In genomic region chr17:66255112-66255511, GRCh38 we compare ENCODE assay signal across 8 cellular contexts. TPM values are rescaled to one million over a fixed set of nuclear protein-coding genes. Genes with fewer than 3 reads are reported as not detected.
DNase-seq lines count a peak whose midpoint lies in the region; ATAC-seq, FAIRE-seq and TF ChIP-seq lines count a peak whose summit lies in the region.

No MANE protein-coding gene starts in this region.

- no peaks in the 10 kb centered on the region for H3K36me3 ChIP-seq in GM12878 (ENCODE audit: control insufficient read depth in 2 of 2, insufficient read depth in 2 of 2, low read length in 1 of 2)
- H3K36me3 ChIP-seq in iPS DF 6.9 (ENCODE audit: control insufficient read depth, insufficient read depth, low read length) = no peaks in the 10 kb centered on the region

- H2AFZ ChIP-seq in GM12878 (ENCODE audit: control insufficient read depth, low read depth, low read length) = peak overlapping the region; percentile 12; the same call in 1 of the 2 replicates

- POLR2A ChIA-PET in GM12878 (lab: Charles Lee) = no interaction called here

- H3K27ac Mint-ChIP-seq in stimulated activated effector memory CD8-positive, alpha-beta T cell treated with anti-CD3 and anti-CD28 coated beads, Interleukin-12 subunit alpha, Interleukin-12 subunit beta, amount 100 ng/mL, for 72 hours = peak overlapping the region; percentile 48

- no peaks in the 10 kb centered on the region for H3K9me3 ChIP-seq in GM12878 (replicated peaks; ENCODE audit: control insufficient read depth, insufficient read depth, low read length)
- H3K9me3 ChIP-seq in iPS DF 6.9 (ENCODE audit: control insufficient read depth, insufficient read depth, low read length) = no peaks in the 10 kb centered on the region

- RAD21 ChIA-PET in GM12878 (lab: Charles Lee; ENCODE audit: unreplicated experiment) = interaction anchor here (0.7 to 2.6 kb wide), 10 partner anchors 10 to 645 kb away, joined by 3 to 29 read pairs (median 4); no protein-coding TSS in a partner anchor

- 9% methylated on average over 4 of the region's 4 CpGs for WGBS in GM12878 (ENCODE audit: insufficient coverage, insufficient replicate concordance, low lambda C conversion rate, missing lambda C conversion rate)
- 100% methylated on average over 1 of the region's 4 CpGs for WGBS in iPS DF 6.9 (ENCODE audit: insufficient coverage, insufficient read length)

- in situ Hi-C loops in GM12878 (cut with MboI) = loop anchor here (5.0 to 10.0 kb wide), 3 partner anchors 312 to 650 kb away; no protein-coding TSS in a partner anchor

- peak overlapping the region; percentile 22 for H3K4me3 Mint-ChIP-seq in stimulated activated effector memory CD8-positive, alpha-beta T cell treated with anti-CD3 and anti-CD28 coated beads, Interleukin-12 subunit alpha, Interleukin-12 subunit beta, amount 100 ng/mL, for 72 hours

- H3K4me1 Mint-ChIP-seq in stimulated activated effector memory CD8-positive, alpha-beta T cell treated with anti-CD3 and anti-CD28 coated beads, Interleukin-12 subunit alpha, Interleukin-12 subunit beta, amount 100 ng/mL, for 72 hours = peaks cover 6% of the 10 kb centered on the region

- peak; percentile 96 for ATAC-seq in GM12878
- peak; percentile 91 for ATAC-seq in stimulated activated effector memory CD8-positive, alpha-beta T cell treated with anti-CD3 and anti-CD28 coated beads, Interleukin-12 subunit alpha, Interleukin-12 subunit beta, amount 100 ng/mL, for 72 hours
- no peak for ATAC-seq in HG03460 (IDR thresholded peaks at IDR 0.05; ENCODE audit: unreplicated experiment)

- no peaks in the 10 kb centered on the region for H3K79me2 ChIP-seq in GM12878 (ENCODE audit: control insufficient read depth, insufficient read depth, low read length)

- TF ChIP-seq POLR2A in GM12878 (IDR thresholded peaks at IDR 0.05; ENCODE audit: low read depth, low read length) = no peak

- FAIRE-seq in GM12878 (lab: Jason Lieb, UNC) = peak; percentile 81

- no peaks in the 10 kb centered on the region for H3K9me3 Mint-ChIP-seq in stimulated activated effector memory CD8-positive, alpha-beta T cell treated with anti-CD3 and anti-CD28 coated beads, Interleukin-12 subunit alpha, Interleukin-12 subunit beta, amount 100 ng/mL, for 72 hours

- no peaks in the 10 kb centered on the region for H3K27me3 ChIP-seq in GM12878 (replicated peaks in 1 of 2; ENCODE audit: control insufficient read depth in 2 of 2, insufficient read depth in 2 of 2, low read length in 1 of 2)
- H3K27me3 ChIP-seq in iPS DF 6.9 (ENCODE audit: control insufficient read depth, insufficient read depth, low read length) = no peaks in the 10 kb centered on the region

- no peak overlapping the region for H3K27ac ChIP-seq in GM12878 (ENCODE audit: control insufficient read depth, insufficient read depth)
- no peak overlapping the region for H3K27ac ChIP-seq in iPS DF 6.9 (ENCODE audit: low read length)

- CTCF ChIA-PET in GM12878 (lab: Yijun Ruan, JAX) = interaction anchor here (0.5 to 5.7 kb wide), 16 partner anchors 12 to 653 kb away, joined by 3 to 87 read pairs (median 4); no protein-coding TSS in a partner anchor

- intact Hi-C loops in GM12878 (cut with micrococcal nuclease; ENCODE audit: unreplicated experiment) = loop anchor here (1.0 to 5.0 kb wide), 6 partner anchors 172 to 652 kb away; no protein-coding TSS in a partner anchor

- no peak overlapping the region for H3K9ac ChIP-seq in GM12878 (ENCODE audit: control insufficient read depth, insufficient read depth, low read length)

- TF ChIP-seq RAD21 in GM12878 (IDR thresholded peaks at IDR 0.05; ENCODE audit: insufficient read depth, low read depth, low read length) = peak; percentile 83

- no peaks in the 10 kb centered on the region for H4K20me1 ChIP-seq in GM12878 (ENCODE audit: control insufficient read depth, insufficient read depth)

- peak; percentile 10 to 26 for DNase-seq in stimulated activated CD4-positive, alpha-beta T cell treated with anti-CD3 and anti-CD28 coated beads, Interleukin-2, amount 100 ng/mL, for 48 hours
- no peak for DNase-seq in stimulated activated CD4-positive, alpha-beta T cell treated with anti-CD3 and anti-CD28 coated beads, Interleukin-12 subunit alpha, Interleukin-12 subunit beta, amount 100 ng/mL, for 4 hours
- DNase-seq in LNCaP clone FGC (ENCODE audit: low read depth) (peak; percentile 65), RPMI7951 (ENCODE audit: low read depth) (peak; percentile 74), GM12878 (ENCODE audit: low read depth, low spot score) (no peak), iPS DF 6.9 (ENCODE audit: low read depth, low spot score) (peak; percentile 16)
- no peak for DNase-seq in stimulated activated effector memory CD8-positive, alpha-beta T cell treated with anti-CD3 and anti-CD28 coated beads, Interleukin-12 subunit alpha, Interleukin-12 subunit beta, amount 100 ng/mL, for 72 hours (ENCODE audit: low spot score in 2 of 2)

- TF ChIP-seq EP300 in GM12878 (IDR thresholded peaks at IDR 0.05; ENCODE audit: borderline replicate concordance in 1 of 2, control insufficient read depth in 1 of 2, low read depth in 2 of 2, low read length in 2 of 2) = no peak

- peak; percentile 82 for TF ChIP-seq CTCF in LNCaP clone FGC (IDR thresholded peaks at IDR 0.05; ENCODE audit: control insufficient read depth, extremely low read depth, insufficient read depth)
- peak; percentile 39 to 81 (median 42); a peak in 4 of 6 replicates for TF ChIP-seq CTCF in GM12878 (IDR thresholded peaks at IDR 0.05 in 2 of 3, conservative IDR thresholded peaks at IDR 0.05 in 1 of 3; ENCODE audit: control insufficient read depth in 2 of 3, extremely low read depth in 1 of 3, insufficient read depth in 1 of 3, low read depth in 3 of 3, low read length in 3 of 3)

- H3K4me1 ChIP-seq in GM12878 (ENCODE audit: control insufficient read depth, insufficient read depth, low read length) (no peaks in the 10 kb centered on the region), iPS DF 6.9 (ENCODE audit: control insufficient read depth, insufficient read depth, low read length) (no peaks in the 10 kb centered on the region)

- BruUV-seq in GM12878 (replicated peaks; lab: Mats Ljungman, UMichigan) = no TSS peak

- H3K4me3 ChIP-seq in LNCaP clone FGC (ENCODE audit: low read depth, low read length) (no peak overlapping the region), GM12878 (no peak overlapping the region), iPS DF 6.9 (ENCODE audit: low read length) (no peak overlapping the region)

- H3K4me2 ChIP-seq in GM12878 (ENCODE audit: control insufficient read depth, insufficient read depth) = no peak overlapping the region

- no peaks in the 10 kb centered on the region for H3K36me3 Mint-ChIP-seq in stimulated activated effector memory CD8-positive, alpha-beta T cell treated with anti-CD3 and anti-CD28 coated beads, Interleukin-12 subunit alpha, Interleukin-12 subunit beta, amount 100 ng/mL, for 72 hours

- SMC1A ChIA-PET in GM12878 (lab: Charles Lee; ENCODE audit: uncharacterized antibody, unreplicated experiment) = interaction anchor here (0.9 to 5.1 kb wide), 17 partner anchors 14 to 645 kb away, joined by 3 to 65 read pairs (median 5); no protein-coding TSS in a partner anchor

TF ChIP-seq in GM12878, 131 proteins besides CTCF, POLR2A, EP300 and RAD21 (continues in another document):
- peak; percentile 96 for TF ChIP-seq SMC3 (IDR thresholded peaks at IDR 0.05; ENCODE audit: borderline replicate concordance, low read length)
- TF ChIP-seq YY1 (IDR thresholded peaks at IDR 0.05; ENCODE audit: low read depth, low read length) = 0 out of 2 replicates have a peak, but pooled peaks have one; percentile 42

RNA-seq across cellular contexts. Expression of gene APOH, which starts 25.9 kb away (rescaled TPM):
- not detected in 2 replicates for total RNA-seq in RPMI7951 (2014; rRNA removed; shearing (Covaris generic))
- not detected in 2 replicates for total RNA-seq in GM12878 (2013; cell fraction: nucleolus; rRNA removed)
- total RNA-seq in GM12878 (2014; rRNA removed) (not detected in 2 replicates), GM12878 (2014; rRNA removed; fragmentation: Illumina TruSeq; extraction: Trizol) (not detected in 2 replicates), GM12878 (2021) (0.66 and 1.8 TPM in 2 replicates)
- polyA plus RNA-seq in GM12878 (2011; ENCODE audit: low read depth) = not detected
- polyA plus RNA-seq in GM12878 (2011; rRNA removed) (not detected in 2 replicates), GM12878 (2014; fragmentation: Illumina TruSeq; extraction: Trizol) (not detected in 2 replicates), GM12878 (2014; fragmentation: Nextera tagmentation; extraction: Ambion mirVana) (not detected), GM12878 (2014; rRNA removed) (not detected in 2 replicates), GM12878 (2016; fragmentation: Nextera tagmentation; extraction: Ambion mirVana) (not detected)
- polyA plus RNA-seq in GM12878 (2011; cell fraction: cytosol; rRNA removed) = 0.10 and 0.21 TPM in 2 replicates
- polyA plus RNA-seq in GM12878 (2011; cell fraction: nucleus; rRNA removed) = 0.12 TPM in 1 of 2 replicates, not detected in the other
- not detected in 2 replicates for polyA plus RNA-seq in GM12878 (2012)
- not detected in 2 replicates for polyA minus RNA-seq in GM12878 (2011; rRNA and poly(A)+ RNA removed)
- polyA minus RNA-seq in GM12878 (2011; cell fraction: cytosol; rRNA and poly(A)+ RNA removed) = not detected in 2 replicates
- not detected in 2 replicates for polyA minus RNA-seq in GM12878 (2011; cell fraction: nucleus; rRNA and poly(A)+ RNA removed)

RNA-seq across cellular contexts. Expression of gene PRKCA, which starts 47.3 kb away (rescaled TPM):
- 11.9 and 12.3 TPM in 2 replicates for total RNA-seq in RPMI7951 (2014; rRNA removed; shearing (Covaris generic))
- total RNA-seq in GM12878 (2013; cell fraction: nucleolus; rRNA removed) = 6.1 and 11.4 TPM in 2 replicates
- total RNA-seq in GM12878 (2014; rRNA removed) = 0.49 and 0.56 TPM in 2 replicates
- total RNA-seq in GM12878 (2014; rRNA removed; fragmentation: Illumina TruSeq; extraction: Trizol) = 1.3 and 1.5 TPM in 2 replicates
- 1.9 and 2.3 TPM in 2 replicates for total RNA-seq in GM12878 (2021)
- 0.22 TPM for polyA plus RNA-seq in GM12878 (2011; ENCODE audit: low read depth)
- polyA plus RNA-seq in GM12878 (2011; rRNA removed) = 13.6 and 14.6 TPM in 2 replicates
- 10.5 and 11.9 TPM in 2 replicates for polyA plus RNA-seq in GM12878 (2011; cell fraction: cytosol; rRNA removed)
- polyA plus RNA-seq in GM12878 (2011; cell fraction: nucleus; rRNA removed) = 10.3 and 13.3 TPM in 2 replicates
- polyA plus RNA-seq in GM12878 (2012) = 0.31 and 0.35 TPM in 2 replicates
- 1.00 and 1.1 TPM in 2 replicates for polyA plus RNA-seq in GM12878 (2014; fragmentation: Illumina TruSeq; extraction: Trizol)
- under 1 TPM; 0.11 to 0.27 TPM for polyA plus RNA-seq in GM12878 (2014; fragmentation: Nextera tagmentation; extraction: Ambion mirVana)
- 0.64 and 0.89 TPM in 2 replicates for polyA plus RNA-seq in GM12878 (2014; rRNA removed)
- polyA plus RNA-seq in GM12878 (2016; fragmentation: Nextera tagmentation; extraction: Ambion mirVana) = under 1 TPM; 0.29 to 0.79 TPM
- polyA minus RNA-seq in GM12878 (2011; rRNA and poly(A)+ RNA removed) = 23.4 and 24.2 TPM in 2 replicates
- polyA minus RNA-seq in GM12878 (2011; cell fraction: cytosol; rRNA and poly(A)+ RNA removed) = 7.8 and 8.3 TPM in 2 replicates
- 16.0 and 33.5 TPM in 2 replicates for polyA minus RNA-seq in GM12878 (2011; cell fraction: nucleus; rRNA and poly(A)+ RNA removed)

Comparison
In these comparisons a context has a peak if more than half of its experiments do, and no peak if none do; other contexts are left out.
1. DNase-seq: peak in stimulated activated CD4-positive, alpha-beta T cell treated with anti-CD3 and anti-CD28 coated beads, Interleukin-2, amount 100 ng/mL, for 48 hours (2 of 2), LNCaP clone FGC (single experiment), RPMI7951 (single experiment) and iPS DF 6.9 (single experiment); none in stimulated activated CD4-positive, alpha-beta T cell treated with anti-CD3 and anti-CD28 coated beads, Interleukin-12 subunit alpha, Interleukin-12 subunit beta, amount 100 ng/mL, for 4 hours (single experiment), GM12878 (single experiment) and stimulated activated effector memory CD8-positive, alpha-beta T cell treated with anti-CD3 and anti-CD28 coated beads, Interleukin-12 subunit alpha, Interleukin-12 subunit beta, amount 100 ng/mL, for 72 hours (0 of 2).